15 cellular contexts compared by ENCODE assay signal in genomic region chr14:41830679-41831078, GRCh38.
DNase-seq lines count a peak whose midpoint lies in the region; ATAC-seq, FAIRE-seq and TF ChIP-seq lines count a peak whose summit lies in the region.
"Had no signal": no experiment of that assay in that cellular context is flagged by ENCODE, and none has a peak within 500 bp of the region (broad histone marks: within the 10 kb centered on the region; RNA-seq: fewer than 3 reads in every experiment).

No MANE protein-coding gene starts in this region.

- H3K4me3 ChIP-seq in astrocyte (ENCODE audit: insufficient read depth, low read depth, low read length) (no peak overlapping the region), upper lobe of left lung (no peak overlapping the region)

- H3K9me3 ChIP-seq in astrocyte (ENCODE audit: insufficient read depth, low read depth, low read length) (no peaks in the 10 kb centered on the region), upper lobe of left lung (no peaks in the 10 kb centered on the region)

- WGBS in upper lobe of left lung, 2 donors = 64 to 68% methylated on average over 1 of the region's 1 CpG

- H3K27ac ChIP-seq in astrocyte (ENCODE audit: low read depth, low read length) = no peak overlapping the region
- no peak overlapping the region for H3K27ac ChIP-seq in upper lobe of left lung

- H3K9ac ChIP-seq in astrocyte (ENCODE audit: low read length) = no peak overlapping the region

- no peak overlapping the region for H2AFZ ChIP-seq in astrocyte (ENCODE audit: low read depth, low read length)

- H3K27me3 ChIP-seq in astrocyte (ENCODE audit: insufficient read depth, low read length) (no peaks in the 10 kb centered on the region), upper lobe of left lung (no peaks in the 10 kb centered on the region)

- H4K20me1 ChIP-seq in astrocyte (ENCODE audit: insufficient read depth, low read length) = no peaks in the 10 kb centered on the region

- H3K4me3 Mint-ChIP-seq in astrocyte (ENCODE audit: unreplicated experiment) (no peak overlapping the region), nephron progenitor cell (no peak overlapping the region), mesothelial cell of epicardium (no peak overlapping the region)
- H3K4me3 Mint-ChIP-seq: activated T-cell treated with anti-CD3 and anti-CD28 coated beads, Interleukin-2, amount 50 U/mL, for 24 hours; CD4-positive, CD25-positive, alpha-beta regulatory T cell; effector memory CD8-positive, alpha-beta T cell had no signal

- TF ChIP-seq CTCF in astrocyte (IDR thresholded peaks at IDR 0.05; ENCODE audit: insufficient read depth, low read depth, low read length) = no peak
- TF ChIP-seq CTCF in nephron progenitor cell (IDR thresholded peaks at IDR 0.05) = no peak
- TF ChIP-seq CTCF in mesothelial cell of epicardium (IDR thresholded peaks at IDR 0.05; ENCODE audit: unreplicated experiment) = no peak
- TF ChIP-seq CTCF in upper lobe of left lung (IDR thresholded peaks at IDR 0.05) = no peak

- H3K36me3 ChIP-seq in astrocyte (ENCODE audit: insufficient read depth, low read length) (no peaks in the 10 kb centered on the region), upper lobe of left lung (no peaks in the 10 kb centered on the region)

- FAIRE-seq in astrocyte (lab: Jason Lieb, UNC) = no peak

- no peaks in the 10 kb centered on the region for H3K36me3 Mint-ChIP-seq in astrocyte (ENCODE audit: low read depth, unreplicated experiment)
- H3K36me3 Mint-ChIP-seq in nephron progenitor cell (ENCODE audit: low read depth) = no peaks in the 10 kb centered on the region
- H3K36me3 Mint-ChIP-seq in mesothelial cell of epicardium = no peaks in the 10 kb centered on the region
- H3K36me3 Mint-ChIP-seq: CD4-positive, CD25-positive, alpha-beta regulatory T cell had no signal

- ATAC-seq in HG02884 (IDR thresholded peaks at IDR 0.05; ENCODE audit: unreplicated experiment) (no peak), upper lobe of left lung (ENCODE audit: low FRiP score in 2 of 2) (no peak)
- ATAC-seq: effector memory CD8-positive, alpha-beta T cell had no signal

- H3K27me3 Mint-ChIP-seq in astrocyte (ENCODE audit: low read depth, unreplicated experiment) = no peaks in the 10 kb centered on the region
- H3K27me3 Mint-ChIP-seq in nephron progenitor cell (ENCODE audit: low read depth, poor library complexity) = no peaks in the 10 kb centered on the region
- no peaks in the 10 kb centered on the region for H3K27me3 Mint-ChIP-seq in mesothelial cell of epicardium (ENCODE audit: low read depth)
- H3K27me3 Mint-ChIP-seq: activated T-cell treated with anti-CD3 and anti-CD28 coated beads, Interleukin-2, amount 50 U/mL, for 24 hours; CD4-positive, CD25-positive, alpha-beta regulatory T cell; effector memory CD8-positive, alpha-beta T cell had no signal

- TF ChIP-seq POLR2A in upper lobe of left lung (IDR thresholded peaks at IDR 0.05) = no peak

- H3K79me2 ChIP-seq in astrocyte (ENCODE audit: insufficient read depth, low read length) = no peaks in the 10 kb centered on the region

- H3K27ac Mint-ChIP-seq in astrocyte (ENCODE audit: unreplicated experiment) = no peak overlapping the region
- H3K27ac Mint-ChIP-seq in nephron progenitor cell = no peak overlapping the region
- H3K27ac Mint-ChIP-seq in mesothelial cell of epicardium = no peak overlapping the region
- H3K27ac Mint-ChIP-seq: activated T-cell treated with anti-CD3 and anti-CD28 coated beads, Interleukin-2, amount 50 U/mL, for 24 hours; CD4-positive, CD25-positive, alpha-beta regulatory T cell; effector memory CD8-positive, alpha-beta T cell had no signal

- H3K4me1 Mint-ChIP-seq in astrocyte (ENCODE audit: low read depth, unreplicated experiment) (no peaks in the 10 kb centered on the region), nephron progenitor cell (peaks cover 5% of the 10 kb centered on the region), mesothelial cell of epicardium (peaks cover 7% of the 10 kb centered on the region)
- H3K4me1 Mint-ChIP-seq: CD4-positive, CD25-positive, alpha-beta regulatory T cell had no signal

- no peak for TF ChIP-seq EP300 in upper lobe of left lung (IDR thresholded peaks at IDR 0.05)

- no peaks in the 10 kb centered on the region for H3K4me1 ChIP-seq in astrocyte (ENCODE audit: insufficient read depth, low read length)
- no peaks in the 10 kb centered on the region for H3K4me1 ChIP-seq in upper lobe of left lung

- H3K9me3 Mint-ChIP-seq in astrocyte (ENCODE audit: unreplicated experiment) (peaks cover 5% of the 10 kb centered on the region), nephron progenitor cell (no peaks in the 10 kb centered on the region), mesothelial cell of epicardium (no peaks in the 10 kb centered on the region)
- H3K9me3 Mint-ChIP-seq: effector memory CD8-positive, alpha-beta T cell had no signal

- no peak overlapping the region for H3K4me2 ChIP-seq in astrocyte (ENCODE audit: low read length)

- DNase-seq in Ammon's horn (ENCODE audit: low spot score) = peak; percentile 4
- DNase-seq in M059J (ENCODE audit: low read depth) = peak; percentile 20
- peak; percentile 18 for DNase-seq in astrocyte (ENCODE audit: low read depth)
- peak; percentile 11 for DNase-seq in iPS-NIHi7 (ENCODE audit: extremely low spot score)
- no peak for DNase-seq in nephron progenitor cell
- no peak for DNase-seq in mesothelial cell of epicardium (ENCODE audit: low spot score in 2 of 2, unreplicated experiment in 2 of 2)
- no peak for DNase-seq in upper lobe of left lung
- DNase-seq: activated CD4-positive, CD25-positive, alpha-beta regulatory T cell; activated T-cell treated with anti-CD3 and anti-CD28 coated beads, Interleukin-2, amount 50 U/mL, for 24 hours; CD4-positive, CD25-positive, alpha-beta regulatory T cell; effector memory CD8-positive, alpha-beta T cell; Kasumi-1; NCI-H2171 treated with DMSO at 0.1 percent for 48 hours; SIG-M5 had no signal

Comparison
In these comparisons a context has a peak if more than half of its experiments do, and no peak if none do; other contexts are left out.
1. DNase-seq: peak in Ammon's horn (single experiment), M059J (single experiment), astrocyte (single experiment) and iPS-NIHi7 (single experiment); none in nephron progenitor cell (single experiment), mesothelial cell of epicardium (0 of 2) and upper lobe of left lung (0 of 2).